Comparison of ENCODE assay signal across 24 cellular contexts in the genomic region with DNA sequence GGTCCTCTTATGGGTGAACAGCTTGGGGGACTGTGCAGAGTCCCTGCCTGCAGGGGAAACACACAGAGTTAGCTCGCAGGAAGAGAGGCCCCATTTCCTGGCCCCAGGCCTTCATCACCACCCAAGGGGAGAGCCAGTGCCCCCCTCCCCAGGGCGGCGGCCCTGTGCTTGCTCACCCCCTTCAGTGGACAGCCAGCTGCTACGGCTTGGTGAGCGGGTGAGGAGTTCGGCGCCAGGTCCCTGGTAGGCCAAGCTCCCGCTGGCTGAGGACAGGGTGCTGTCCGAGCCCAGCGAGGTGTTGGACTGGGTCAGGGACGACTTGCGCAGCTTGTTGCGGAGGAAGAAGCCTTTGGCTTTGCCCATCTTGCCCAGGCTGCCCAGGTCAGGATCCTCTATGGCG. TPM values are rescaled to one million over a fixed set of nuclear protein-coding genes. Genes with fewer than 3 reads are reported as not detected.
DNase-seq lines count a peak whose midpoint lies in the region; ATAC-seq, FAIRE-seq and TF ChIP-seq lines count a peak whose summit lies in the region.
"Had no signal": no experiment of that assay in that cellular context is flagged by ENCODE, and none has a peak within 500 bp of the region (broad histone marks: within the 10 kb centered on the region; RNA-seq: fewer than 3 reads in every experiment).

No MANE protein-coding gene starts in this region.

- H3K27me3 Mint-ChIP-seq in type B pancreatic cell: no peaks in the 10 kb centered on the region
- H3K27me3 Mint-ChIP-seq: activated naive CD8-positive, alpha-beta T cell treated with anti-CD3 and anti-CD28 coated beads for 36 hours; effector memory CD8-positive, alpha-beta T cell; stimulated activated naive CD8-positive, alpha-beta T cell treated with anti-CD3 and anti-CD28 coated beads, Interleukin-15, amount 100 ng/mL, for 72 hours had no signal

- ATAC-seq in heart right ventricle (no peak), GM21576 (IDR thresholded peaks at IDR 0.05; ENCODE audit: unreplicated experiment) (no peak), GM18861 (IDR thresholded peaks at IDR 0.05; ENCODE audit: unreplicated experiment) (no peak), GM19452 (IDR thresholded peaks at IDR 0.05; ENCODE audit: unreplicated experiment) (no peak)
- ATAC-seq: body of pancreas; effector memory CD8-positive, alpha-beta T cell; left lobe of liver; stimulated activated naive CD8-positive, alpha-beta T cell treated with anti-CD3 and anti-CD28 coated beads, Interleukin-15, amount 100 ng/mL, for 72 hours; WTC11 had no signal

- H3K9me1 ChIP-seq in endothelial cell of umbilical vein (replicated peaks; ENCODE audit: control insufficient read depth, extremely low read depth, insufficient read depth, low read length): no peaks in the 10 kb centered on the region

- CTCF ChIA-PET in endothelial cell of umbilical vein (lab: Charles Lee): interaction anchor here (0.9 to 7.9 kb wide), 5 partner anchors 23 to 196 kb away, joined by 3 to 208 read pairs (median 7); partner anchors contain the start of gene RAB11FIP5

- no peaks in the 10 kb centered on the region for H3K9me3 Mint-ChIP-seq in type B pancreatic cell
- H3K9me3 Mint-ChIP-seq: activated naive CD8-positive, alpha-beta T cell treated with anti-CD3 and anti-CD28 coated beads for 36 hours; effector memory CD8-positive, alpha-beta T cell; neural crest cell; stimulated activated naive CD8-positive, alpha-beta T cell treated with anti-CD3 and anti-CD28 coated beads, Interleukin-15, amount 100 ng/mL, for 72 hours; WTC11 had no signal

- POLR2A ChIA-PET in endothelial cell of umbilical vein (lab: Charles Lee): no interaction called here

- H3K36me3 ChIP-seq in heart right ventricle (peaks cover 0 to 26% (median 10%) of the 10 kb centered on the region in 9 donors), endothelial cell of umbilical vein (ENCODE audit: control insufficient read depth in 2 of 2, extremely low read depth in 1 of 2, insufficient read depth in 2 of 2, low read length in 2 of 2) (peaks cover 3 to 27% of the 10 kb centered on the region in 2 experiments), osteoblast (ENCODE audit: insufficient read depth, low read length) (peaks cover 31% of the 10 kb centered on the region)

- H3K27me3 ChIP-seq in heart right ventricle (no peaks in the 10 kb centered on the region), endothelial cell of umbilical vein (ENCODE audit: control insufficient read depth in 2 of 2, insufficient read depth in 2 of 2, low read length in 2 of 2) (no peaks in the 10 kb centered on the region), osteoblast (ENCODE audit: insufficient read depth, low read length) (no peaks in the 10 kb centered on the region)
- H3K27me3 ChIP-seq: body of pancreas, esophagus squamous epithelium had no signal

- H3K4me3 ChIP-seq in heart right ventricle: no peak overlapping the region
- H3K4me3 ChIP-seq in endothelial cell of umbilical vein (replicated peaks in 1 of 3; ENCODE audit: insufficient read depth in 1 of 3, low read depth in 1 of 3, low read length in 3 of 3): no peak overlapping the region
- no peak overlapping the region for H3K4me3 ChIP-seq in osteoblast (ENCODE audit: insufficient read depth, low read length)
- H3K4me3 ChIP-seq: body of pancreas, esophagus squamous epithelium had no signal

- H3K79me2 ChIP-seq in endothelial cell of umbilical vein (ENCODE audit: control insufficient read depth, insufficient read depth, low read length) (peaks cover 66% of the 10 kb centered on the region), osteoblast (ENCODE audit: insufficient read depth, low read length) (peaks cover 97% of the 10 kb centered on the region)

- TF ChIP-seq CTCF in heart right ventricle (IDR thresholded peaks at IDR 0.05) (no peak), endothelial cell of umbilical vein (IDR thresholded peaks at IDR 0.05; ENCODE audit: extremely low read depth in 1 of 2, insufficient read depth in 1 of 2, low read depth in 1 of 2, low read length in 2 of 2) (no peak), osteoblast (IDR thresholded peaks at IDR 0.05; ENCODE audit: extremely low read depth, low read depth, low read length) (no peak), type B pancreatic cell (conservative IDR thresholded peaks at IDR 0.05) (no peak)

- H3K36me3 Mint-ChIP-seq in type B pancreatic cell: peaks cover 7% of the 10 kb centered on the region
- H3K36me3 Mint-ChIP-seq: activated naive CD8-positive, alpha-beta T cell treated with anti-CD3 and anti-CD28 coated beads for 36 hours had no signal

- no peak overlapping the region for H3K4me2 ChIP-seq in endothelial cell of umbilical vein (ENCODE audit: insufficient read depth, low read length)
- no peak overlapping the region for H3K4me2 ChIP-seq in osteoblast (ENCODE audit: insufficient read depth, low read length)

- no peaks in the 10 kb centered on the region for H4K20me1 ChIP-seq in endothelial cell of umbilical vein (replicated peaks; ENCODE audit: control insufficient read depth, extremely low read depth, insufficient read depth, low read length)
- peaks cover 75% of the 10 kb centered on the region for H4K20me1 ChIP-seq in osteoblast (ENCODE audit: insufficient read depth, low read length)

- peaks cover 50% of the 10 kb centered on the region for H3K4me1 Mint-ChIP-seq in type B pancreatic cell (ENCODE audit: unreplicated experiment)
- H3K4me1 Mint-ChIP-seq: activated naive CD8-positive, alpha-beta T cell treated with anti-CD3 and anti-CD28 coated beads for 36 hours had no signal

- no peak for TF ChIP-seq POLR2A in endothelial cell of umbilical vein (IDR thresholded peaks at IDR 0.05; ENCODE audit: low read depth, low read length)

- no peak overlapping the region for H3K4me3 Mint-ChIP-seq in type B pancreatic cell
- H3K4me3 Mint-ChIP-seq: activated naive CD8-positive, alpha-beta T cell treated with anti-CD3 and anti-CD28 coated beads for 36 hours; effector memory CD8-positive, alpha-beta T cell; neural crest cell; stimulated activated naive CD8-positive, alpha-beta T cell treated with anti-CD3 and anti-CD28 coated beads, Interleukin-15, amount 100 ng/mL, for 72 hours; WTC11 had no signal

- H3K9me3 ChIP-seq in heart right ventricle (no peaks in the 10 kb centered on the region), endothelial cell of umbilical vein (replicated peaks; ENCODE audit: control insufficient read depth, insufficient read depth, low read length) (no peaks in the 10 kb centered on the region), osteoblast (ENCODE audit: low read depth, low read length) (no peaks in the 10 kb centered on the region)
- H3K9me3 ChIP-seq: body of pancreas, esophagus squamous epithelium had no signal

- peaks cover 7 to 83% (median 40%) of the 10 kb centered on the region in 9 donors for H3K4me1 ChIP-seq in heart right ventricle
- H3K4me1 ChIP-seq in endothelial cell of umbilical vein (ENCODE audit: control insufficient read depth, extremely low read depth, insufficient read depth, low read length): peaks cover 40% of the 10 kb centered on the region
- peaks cover 13% of the 10 kb centered on the region for H3K4me1 ChIP-seq in osteoblast (ENCODE audit: insufficient read depth, low read length)

- DNase-seq in heart right ventricle: no peak
- no peak for DNase-seq in cardiac septum (ENCODE audit: low spot score)
- no peak for DNase-seq in endothelial cell of umbilical vein (ENCODE audit: low read depth, low spot score)
- DNase-seq in osteoblast (ENCODE audit: insufficient read length, low spot score, missing footprints): no peak
- no peak for DNase-seq in type B pancreatic cell (ENCODE audit: extremely low spot score, unreplicated experiment)
- DNase-seq: activated CD4-positive, alpha-beta T cell treated with anti-CD3 and anti-CD28 coated beads, Interleukin-2, amount 50 U/mL, for 4 hours; activated CD8-positive, alpha-beta memory T cell treated with anti-CD3 and anti-CD28 coated beads, Interleukin-2, amount 50 U/mL, for 4 hours; activated naive CD8-positive, alpha-beta T cell treated with anti-CD3 and anti-CD28 coated beads for 36 hours; body of pancreas; effector memory CD8-positive, alpha-beta T cell; esophagus squamous epithelium; NCI-H1694 treated with DMSO at 0.1 percent for 48 hours; stimulated activated naive CD8-positive, alpha-beta T cell treated with anti-CD3 and anti-CD28 coated beads, Interleukin-15, amount 100 ng/mL, for 72 hours; T-helper 2 cell had no signal

- no peak overlapping the region for H2AFZ ChIP-seq in endothelial cell of umbilical vein (ENCODE audit: low read depth, low read length)
- no peak overlapping the region for H2AFZ ChIP-seq in osteoblast (ENCODE audit: low read length)

- no peak for FAIRE-seq in endothelial cell of umbilical vein (lab: Jason Lieb, UNC)
- FAIRE-seq: A204.1, colon, GM12892, HTR-8/SVneo had no signal

- H3K9ac ChIP-seq in endothelial cell of umbilical vein (replicated peaks; ENCODE audit: extremely low read depth, insufficient read depth, low read length): no peak overlapping the region

- 94 to 95% methylated on average over 14 of the region's 14 CpGs for WGBS in heart right ventricle, 2 donors

- TSS peak; percentile 51 for BruUV-seq in endothelial cell of umbilical vein (replicated peaks; lab: Mats Ljungman, UMichigan)

- intact Hi-C loops in heart right ventricle (cut with DNase I) (loop anchor here in 8 of 10 donors (5.0 to 10.0 kb wide), 4 partner anchors 69 to 194 kb away; no protein-coding TSS in a partner anchor), cardiac septum (cut with DNase I) (loop anchor here (2.0 kb wide), 1 partner anchor 24 kb away; the partner anchor contains the start of gene RAB11FIP5), endothelial cell of umbilical vein (cut with micrococcal nuclease) (no loop called here)

- H3K27ac Mint-ChIP-seq in type B pancreatic cell: peak overlapping the region; percentile 88
- H3K27ac Mint-ChIP-seq: activated naive CD8-positive, alpha-beta T cell treated with anti-CD3 and anti-CD28 coated beads for 36 hours; stimulated activated naive CD8-positive, alpha-beta T cell treated with anti-CD3 and anti-CD28 coated beads, Interleukin-15, amount 100 ng/mL, for 72 hours; WTC11 had no signal

- dilution Hi-C loops in endothelial cell of umbilical vein (cut with MboI; ENCODE audit: extremely low pct_ligation_motif_present, low sequenced_read_pairs): no loop called here

- H3K27ac ChIP-seq in heart right ventricle (peak overlapping the region in 6 of 10 donors; percentile 31 to 80 (median 64)), endothelial cell of umbilical vein (ENCODE audit: insufficient read depth, low read depth, low read length) (peak overlapping the region; percentile 70), osteoblast (ENCODE audit: low read depth, low read length) (peak overlapping the region; percentile 94)

RNA-seq across cellular contexts. Expression of gene SFXN5, which starts 17.2 kb away (rescaled TPM):
- total RNA-seq in heart right ventricle: 10 to 100 TPM in 5 of 10 donors, 1 to 10 TPM in 5; 7.3 to 11.8 (median 10.0) TPM
- polyA plus RNA-seq in heart right ventricle: 1 to 10 TPM; 4.4 to 9.5 TPM
- 13.3 TPM for total RNA-seq in cardiac septum
- total RNA-seq in endothelial cell of umbilical vein: 24.6 and 28.6 TPM in 2 replicates
- polyA plus RNA-seq in endothelial cell of umbilical vein: 18.7 and 22.8 TPM in 2 replicates
- polyA plus RNA-seq in endothelial cell of umbilical vein (2011; cell fraction: cytosol; rRNA removed): 11.2 and 12.2 TPM in 2 replicates
- polyA plus RNA-seq in endothelial cell of umbilical vein (2011; cell fraction: nucleus; rRNA removed): 56.4 and 81.3 TPM in 2 replicates
- 11.2 and 11.4 TPM in 2 replicates for polyA plus RNA-seq in endothelial cell of umbilical vein (2012)
- polyA minus RNA-seq in endothelial cell of umbilical vein: 31.9 and 33.2 TPM in 2 replicates
- 14.3 TPM for polyA minus RNA-seq in endothelial cell of umbilical vein (2011; cell fraction: cytosol; rRNA and poly(A)+ RNA removed)
- 30.8 and 36.2 TPM in 2 replicates for polyA minus RNA-seq in endothelial cell of umbilical vein (2011; cell fraction: nucleus; rRNA and poly(A)+ RNA removed)
- total RNA-seq in osteoblast: 13.8 and 17.0 TPM in 2 replicates
- 15.0 and 27.3 TPM in 2 replicates for total RNA-seq in type B pancreatic cell (ENCODE audit: low replicate concordance)

RNA-seq across cellular contexts. Expression of gene RAB11FIP5, which starts 24.0 kb away (rescaled TPM):
- total RNA-seq in heart right ventricle: 10 to 100 TPM; 16.3 to 30.4 (median 22.3) TPM
- 10 to 100 TPM in 1 of 2 donors, 1 to 10 TPM in 1; 6.8 to 25.2 TPM for polyA plus RNA-seq in heart right ventricle
- 38.1 TPM for total RNA-seq in cardiac septum
- total RNA-seq in endothelial cell of umbilical vein: 47.0 and 49.4 TPM in 2 replicates
- polyA plus RNA-seq in endothelial cell of umbilical vein: 32.4 and 36.6 TPM in 2 replicates
- polyA plus RNA-seq in endothelial cell of umbilical vein (2011; cell fraction: cytosol; rRNA removed): 35.8 and 36.8 TPM in 2 replicates
- 28.3 and 31.5 TPM in 2 replicates for polyA plus RNA-seq in endothelial cell of umbilical vein (2011; cell fraction: nucleus; rRNA removed)
- 56.4 and 64.0 TPM in 2 replicates for polyA plus RNA-seq in endothelial cell of umbilical vein (2012)
- 71.5 and 74.9 TPM in 2 replicates for polyA minus RNA-seq in endothelial cell of umbilical vein
- polyA minus RNA-seq in endothelial cell of umbilical vein (2011; cell fraction: cytosol; rRNA and poly(A)+ RNA removed): 9.1 TPM
- 17.6 and 20.4 TPM in 2 replicates for polyA minus RNA-seq in endothelial cell of umbilical vein (2011; cell fraction: nucleus; rRNA and poly(A)+ RNA removed)
- 53.9 and 59.0 TPM in 2 replicates for total RNA-seq in osteoblast
- 18.7 and 22.6 TPM in 2 replicates for total RNA-seq in type B pancreatic cell (ENCODE audit: low replicate concordance)
